In the genomic region with DNA sequence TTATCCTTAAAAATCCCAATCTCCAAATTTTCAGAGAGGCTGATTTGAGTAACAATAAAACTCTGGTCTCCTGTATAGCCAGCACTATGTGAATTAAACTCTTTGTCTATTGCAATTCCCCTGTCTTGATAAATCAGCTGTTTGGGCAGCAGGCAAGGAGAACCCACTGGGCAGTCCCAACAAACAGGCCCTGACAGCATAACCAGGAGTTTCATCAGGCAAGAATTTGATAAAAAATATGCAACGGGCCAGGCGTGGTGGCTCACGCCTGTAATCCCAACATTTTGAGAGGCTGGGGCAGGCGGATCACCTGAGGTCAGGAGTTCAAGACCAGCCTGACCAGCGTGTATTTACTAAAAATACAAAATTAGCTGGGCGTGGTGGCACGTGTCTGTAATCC, we compare ENCODE assay signal across 23 cellular contexts. TPM values are rescaled to one million over a fixed set of nuclear protein-coding genes. Genes with fewer than 3 reads are reported as not detected.
DNase-seq lines count a peak whose midpoint lies in the region; ATAC-seq and TF ChIP-seq lines count a peak whose summit lies in the region.
"Had no signal": no experiment of that assay in that cellular context is flagged by ENCODE, and none has a peak within 500 bp of the region (broad histone marks: within the 10 kb centered on the region; RNA-seq: fewer than 3 reads in every experiment).

No MANE protein-coding gene starts in this region.

- DNase-seq in activated CD4-positive, alpha-beta T cell treated with anti-CD3 and anti-CD28 coated beads for 36 hours, result no peak
- DNase-seq in activated CD4-positive, alpha-beta T cell treated with anti-CD3 and anti-CD28 coated beads for 4 hours, result no peak
- no peak for DNase-seq in RWPE1 (ENCODE audit: low spot score)
- no peak for DNase-seq in epithelial cell of prostate (ENCODE audit: low read depth, low spot score)
- peak; percentile 46 for DNase-seq in sigmoid colon
- DNase-seq in hypothalamus (lab: John Stamatoyannopoulos, UW), result no peak
- no peak for DNase-seq in activated CD8-positive, alpha-beta memory T cell treated with anti-CD3 and anti-CD28 coated beads for 24 hours
- DNase-seq: activated gamma-delta T cell; CD8-positive, alpha-beta T cell; NCI-H1105 treated with DMSO at 0.1 percent for 48 hours; NCI-H2029; pancreas; SIG-M5; stimulated activated CD4-positive, alpha-beta T cell treated with anti-CD3 and anti-CD28 coated beads, Interleukin-4, amount 100 ng/mL, for 24 hours; stimulated activated naive B cell treated with anti-CD40 and anti-IgM and Interleukin-4, amounts not matched to agents 10 μg/mL and 1 μg/mL and 100 μg/mL, for 72 hours; T1000 had no signal

- CTCF ChIA-PET in activated CD4-positive, alpha-beta T cell treated with anti-CD3 and anti-CD28 coated beads for 36 hours (lab: Charles Lee), result no interaction called here
- CTCF ChIA-PET in RWPE1 (lab: Yijun Ruan, JAX), result interaction anchor here (0.6 kb wide), 1 partner anchor 505 kb away, joined by 4 read pairs; no protein-coding TSS in a partner anchor

- TF ChIP-seq EP300 in sigmoid colon (IDR thresholded peaks at IDR 0.05), result no peak

- H3K9me3 ChIP-seq in sigmoid colon, result no peaks in the 10 kb centered on the region
- H3K9me3 ChIP-seq: pancreas, right atrium auricular region, testis, vagina had no signal

- H3K27me3 ChIP-seq in sigmoid colon, result no peaks in the 10 kb centered on the region
- H3K27me3 ChIP-seq: pancreas, right atrium auricular region, testis, vagina had no signal

- peaks cover 0 to 79% (median 36%) of the 10 kb centered on the region in 4 donors for H3K4me1 ChIP-seq in sigmoid colon

- H3K27me3 Mint-ChIP-seq in activated CD4-positive, alpha-beta T cell treated with anti-CD3 and anti-CD28 coated beads for 36 hours, result no peaks in the 10 kb centered on the region
- H3K27me3 Mint-ChIP-seq: stimulated activated naive B cell treated with anti-CD40 and anti-IgM and Interleukin-4, amounts not matched to agents 10 μg/mL and 1 μg/mL and 100 μg/mL, for 72 hours had no signal

- peak overlapping the region; percentile 14 for H3K27ac Mint-ChIP-seq in activated CD4-positive, alpha-beta T cell treated with anti-CD3 and anti-CD28 coated beads for 36 hours

- H3K27ac ChIP-seq in RWPE1, result peak overlapping the region; percentile 42; the same call in 1 of the 2 replicates
- H3K27ac ChIP-seq in epithelial cell of prostate, result peak overlapping the region; percentile 94
- no peak overlapping the region for H3K27ac ChIP-seq in sigmoid colon
- H3K27ac ChIP-seq: testis, vagina had no signal

- ATAC-seq in activated CD4-positive, alpha-beta T cell treated with anti-CD3 and anti-CD28 coated beads for 36 hours, result no peak
- no peak for ATAC-seq in GM18517 (IDR thresholded peaks at IDR 0.05; ENCODE audit: unreplicated experiment)
- ATAC-seq: CD8-positive, alpha-beta T cell; K562; stimulated activated naive B cell treated with anti-CD40 and anti-IgM and Interleukin-4, amounts not matched to agents 10 μg/mL and 1 μg/mL and 100 μg/mL, for 72 hours had no signal

- H3K4me3 Mint-ChIP-seq in activated CD4-positive, alpha-beta T cell treated with anti-CD3 and anti-CD28 coated beads for 36 hours, result no peak overlapping the region
- H3K4me3 Mint-ChIP-seq: CD8-positive, alpha-beta T cell; neural crest cell had no signal

- no peaks in the 10 kb centered on the region for H3K36me3 ChIP-seq in sigmoid colon
- H3K36me3 ChIP-seq: pancreas, right atrium auricular region had no signal

- no peak overlapping the region for H3K4me3 ChIP-seq in sigmoid colon
- H3K4me3 ChIP-seq: K562, lung, pancreas, right atrium auricular region, testis, vagina had no signal

- POLR2A ChIA-PET in activated CD4-positive, alpha-beta T cell treated with anti-CD3 and anti-CD28 coated beads for 36 hours (lab: Charles Lee), result no interaction called here
- POLR2A ChIA-PET in RWPE1 (lab: Yijun Ruan, JAX; ENCODE audit: low non-redundant PET), result no interaction called here

- intact Hi-C loops in activated CD4-positive, alpha-beta T cell treated with anti-CD3 and anti-CD28 coated beads for 36 hours (cut with DNase I, micrococcal nuclease), result no loop called here
- intact Hi-C loops in sigmoid colon (cut with DNase I), result no loop called here

- 70 to 93% methylated on average over 7 of the region's 7 CpGs for WGBS in sigmoid colon, 2 donors

- no peak for TF ChIP-seq POLR2A in sigmoid colon (IDR thresholded peaks at IDR 0.05)

- H3K4me1 Mint-ChIP-seq in activated CD4-positive, alpha-beta T cell treated with anti-CD3 and anti-CD28 coated beads for 36 hours, result peaks cover 93% of the 10 kb centered on the region

- TF ChIP-seq CTCF in RWPE1 (conservative IDR thresholded peaks at IDR 0.05; ENCODE audit: low read depth) (no peak), sigmoid colon (IDR thresholded peaks at IDR 0.05) (no peak)

- no peaks in the 10 kb centered on the region for H3K9me3 Mint-ChIP-seq in activated CD4-positive, alpha-beta T cell treated with anti-CD3 and anti-CD28 coated beads for 36 hours (ENCODE audit: low read depth)
- H3K9me3 Mint-ChIP-seq: CD8-positive, alpha-beta T cell; neural crest cell; stimulated activated naive B cell treated with anti-CD40 and anti-IgM and Interleukin-4, amounts not matched to agents 10 μg/mL and 1 μg/mL and 100 μg/mL, for 72 hours had no signal

- peaks cover 28% of the 10 kb centered on the region for H3K36me3 Mint-ChIP-seq in activated CD4-positive, alpha-beta T cell treated with anti-CD3 and anti-CD28 coated beads for 36 hours (ENCODE audit: low read depth)

RNA-seq across cellular contexts. Expression of gene STK24, which starts 42.1 kb away (rescaled TPM):
- total RNA-seq in activated CD4-positive, alpha-beta T cell treated with anti-CD3 and anti-CD28 coated beads for 36 hours, result 100 to 1,000 TPM; 146 to 173 TPM
- 10 to 100 TPM; 59.7 to 78.9 (median 64.4) TPM for total RNA-seq in sigmoid colon
- polyA plus RNA-seq in sigmoid colon, result 100 to 1,000 TPM; 104 to 200 (median 118) TPM

Comparison
In these comparisons a context has a peak if more than half of its experiments do, and no peak if none do; other contexts are left out.
1. H3K27ac ChIP-seq: peak in RWPE1 (single experiment) and epithelial cell of prostate (single experiment); none in sigmoid colon (0 of 4).